In the genomic region with DNA sequence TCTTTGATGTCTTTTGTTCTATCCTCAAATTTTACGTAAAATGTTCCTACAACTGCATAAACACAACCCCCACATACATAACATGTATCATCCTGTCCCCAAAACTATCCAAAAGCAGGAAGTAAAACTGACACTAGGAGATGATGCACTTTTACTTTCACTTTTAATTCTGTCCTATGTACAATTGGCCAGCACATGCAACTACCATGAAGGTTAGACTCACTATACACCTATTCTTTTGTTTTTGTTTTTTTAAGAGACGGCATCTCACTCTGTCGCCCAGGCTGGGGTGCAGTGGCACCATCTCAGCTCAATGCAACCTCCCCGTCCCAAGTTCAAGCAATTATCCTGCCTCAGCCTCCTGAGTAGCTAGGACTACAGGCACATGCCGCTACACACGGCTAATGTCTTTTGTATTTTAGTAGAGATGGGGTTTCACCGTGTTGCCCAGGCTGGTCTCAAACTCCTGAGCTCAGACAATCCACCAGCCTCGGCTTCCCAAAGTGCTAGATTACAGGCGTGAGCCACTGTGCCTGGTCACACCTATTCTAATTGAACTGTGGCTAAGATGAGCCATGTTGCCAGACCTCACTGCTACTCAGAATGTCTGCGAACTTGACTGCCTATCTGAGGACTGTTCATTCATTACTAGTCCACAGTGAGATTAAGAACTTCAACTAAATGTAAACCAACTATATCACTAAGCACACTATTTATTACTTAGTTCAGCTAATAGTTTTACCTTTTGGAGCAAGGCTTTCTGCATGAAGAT, we compare ENCODE assay signal across 9 cellular contexts. TPM values are rescaled to one million over a fixed set of nuclear protein-coding genes. Genes with fewer than 3 reads are reported as not detected.
DNase-seq lines count a peak whose midpoint lies in the region; ATAC-seq, FAIRE-seq and TF ChIP-seq lines count a peak whose summit lies in the region.
"Had no signal": no experiment of that assay in that cellular context is flagged by ENCODE, and none has a peak within 500 bp of the region (broad histone marks: within the 10 kb centered on the region; RNA-seq: fewer than 3 reads in every experiment).

No MANE protein-coding gene starts in this region.

- H3K27ac ChIP-seq in keratinocyte (ENCODE audit: control insufficient read depth, insufficient read depth, low read length) = peak overlapping the region; percentile 70
- H3K27ac ChIP-seq: 22Rv1 had no signal

- peak; percentile 92 for ATAC-seq in HG02763 (IDR thresholded peaks at IDR 0.05; ENCODE audit: unreplicated experiment)

- H2AFZ ChIP-seq in keratinocyte (ENCODE audit: control insufficient read depth, low read length) = no peak overlapping the region

- dilution Hi-C loops in keratinocyte (cut with MboI; ENCODE audit: extremely low pct_ligation_motif_present, low sequenced_read_pairs) = no loop called here

- H3K9ac ChIP-seq in keratinocyte (ENCODE audit: control insufficient read depth, extremely low read depth, insufficient read depth, low read length) = no peak overlapping the region

- no peak for FAIRE-seq in keratinocyte (lab: Jason Lieb, UNC)

- no peak overlapping the region for H3K4me3 ChIP-seq in keratinocyte (ENCODE audit: control insufficient read depth in 2 of 3, extremely low read depth in 1 of 3, insufficient read depth in 2 of 3, low read depth in 1 of 3, low read length in 3 of 3)

- no peaks in the 10 kb centered on the region for H3K27me3 ChIP-seq in keratinocyte (ENCODE audit: control insufficient read depth, extremely low read depth, insufficient read depth, low read length)

- H3K9me3 Mint-ChIP-seq in type B pancreatic cell = peaks cover 4% of the 10 kb centered on the region

- no peaks in the 10 kb centered on the region for H3K27me3 Mint-ChIP-seq in type B pancreatic cell

- DNase-seq in DMS153 treated with DMSO at 0.1 percent for 48 hours (lab: John Stamatoyannopoulos, UW; ENCODE audit: unreplicated experiment) = peak; percentile 23
- no peak for DNase-seq in DMS153 (lab: John Stamatoyannopoulos, UW)
- peak; percentile 10 for DNase-seq in NCI-H774 (lab: John Stamatoyannopoulos, UW)
- peak; percentile 16 for DNase-seq in activated naive CD4-positive, alpha-beta T cell treated with anti-CD3 and anti-CD28 coated beads, Interleukin-2, amount 50 U/mL, for 16 hours
- DNase-seq in keratinocyte (ENCODE audit: low read depth, low spot score) = no peak
- no peak for DNase-seq in type B pancreatic cell (ENCODE audit: extremely low spot score, unreplicated experiment)
- no peak for DNase-seq in NCI-H128 (lab: John Stamatoyannopoulos, UW; ENCODE audit: unreplicated experiment)

- no peaks in the 10 kb centered on the region for H3K9me3 ChIP-seq in keratinocyte (ENCODE audit: control insufficient read depth, low read depth, low read length)

- peak overlapping the region; percentile 48 for H3K27ac Mint-ChIP-seq in type B pancreatic cell

- TF ChIP-seq CTCF in keratinocyte (optimal IDR thresholded peaks at IDR 0.05 in 1 of 3, IDR thresholded peaks at IDR 0.05 in 1 of 3, conservative IDR thresholded peaks at IDR 0.05 in 1 of 3; ENCODE audit: extremely low read depth in 1 of 3, insufficient read depth in 2 of 3, low read length in 3 of 3) (no peak), type B pancreatic cell (conservative IDR thresholded peaks at IDR 0.05) (no peak)

- H3K36me3 ChIP-seq in keratinocyte (ENCODE audit: control insufficient read depth in 2 of 2, extremely low read depth in 1 of 2, insufficient read depth in 2 of 2, low read length in 2 of 2) = peaks cover 18 to 20% of the 10 kb centered on the region in 2 experiments

- H3K4me1 ChIP-seq in keratinocyte (ENCODE audit: control insufficient read depth, extremely low read depth, insufficient read depth, low read length) = peaks cover 53% of the 10 kb centered on the region

- peaks cover 17% of the 10 kb centered on the region for H3K36me3 Mint-ChIP-seq in type B pancreatic cell

- H3K79me2 ChIP-seq in keratinocyte (ENCODE audit: control insufficient read depth, insufficient read depth, low read length) = peaks cover 67% of the 10 kb centered on the region

- H3K4me3 Mint-ChIP-seq in type B pancreatic cell = no peak overlapping the region

- peak overlapping the region; percentile 56 for H3K4me2 ChIP-seq in keratinocyte (ENCODE audit: control insufficient read depth, extremely low read depth, insufficient read depth, low read depth, low read length)

- peaks cover 4% of the 10 kb centered on the region for H3K4me1 Mint-ChIP-seq in type B pancreatic cell (ENCODE audit: unreplicated experiment)

- no peaks in the 10 kb centered on the region for H4K20me1 ChIP-seq in keratinocyte (ENCODE audit: control insufficient read depth, extremely low read depth, insufficient read depth, low read length)

- H3K9me1 ChIP-seq in keratinocyte (ENCODE audit: control insufficient read depth, extremely low read depth, insufficient read depth, low read length) = no peaks in the 10 kb centered on the region

RNA-seq across cellular contexts. Expression of a gene that starts 48.0 kb away (rescaled TPM):
- polyA plus RNA-seq in keratinocyte = 16.8 to 21.3 TPM (median 20.4 TPM) in 3 replicates
- 4.0 TPM for polyA plus RNA-seq in keratinocyte (2011; ENCODE audit: low read depth)
- polyA plus RNA-seq in keratinocyte (2011; cell fraction: cytosol; rRNA removed) = 9.4 and 10.7 TPM in 2 replicates
- 19.3 and 22.2 TPM in 2 replicates for polyA plus RNA-seq in keratinocyte (2011; cell fraction: nucleus; rRNA removed)
- 16.5 and 17.3 TPM in 2 replicates for polyA plus RNA-seq in keratinocyte (2012; ENCODE audit: low replicate concordance)
- 30.3 to 44.8 TPM (median 30.8 TPM) in 3 replicates for polyA minus RNA-seq in keratinocyte
- polyA minus RNA-seq in keratinocyte (2011; cell fraction: cytosol; rRNA and poly(A)+ RNA removed) = 27.2 TPM
- 20.8 and 23.0 TPM in 2 replicates for polyA minus RNA-seq in keratinocyte (2011; cell fraction: nucleus; rRNA and poly(A)+ RNA removed)
- total RNA-seq in type B pancreatic cell (ENCODE audit: low replicate concordance) = 21.7 and 23.2 TPM in 2 replicates

Comparison
In these comparisons a context has a peak if more than half of its experiments do, and no peak if none do; other contexts are left out.
1. DNase-seq: peak in DMS153 treated with DMSO at 0.1 percent for 48 hours (single experiment), NCI-H774 (single experiment) and activated naive CD4-positive, alpha-beta T cell treated with anti-CD3 and anti-CD28 coated beads, Interleukin-2, amount 50 U/mL, for 16 hours (single experiment); none in DMS153 (single experiment), keratinocyte (single experiment), type B pancreatic cell (single experiment) and NCI-H128 (single experiment).